16 cellular contexts compared by ENCODE assay signal in the genomic region with DNA sequence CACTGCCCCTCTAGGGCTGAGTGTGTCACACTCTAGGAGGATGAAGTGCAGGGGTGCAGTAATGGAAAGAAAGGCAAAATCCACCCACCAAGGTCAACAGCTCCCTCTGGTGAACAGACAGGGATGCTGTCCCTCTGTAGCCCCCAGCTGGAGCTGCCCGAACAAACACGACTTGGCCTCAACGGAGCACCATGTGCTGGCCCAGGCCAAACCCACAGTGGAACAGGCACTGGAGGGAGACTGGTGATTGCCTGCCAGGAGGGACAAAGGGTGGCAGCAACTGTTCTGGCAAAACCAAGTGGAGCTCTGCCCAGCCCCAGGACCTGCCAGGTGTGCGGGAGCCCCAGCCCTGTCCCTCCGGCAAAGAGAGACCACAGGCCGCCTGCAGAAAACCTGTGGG. TPM values are rescaled to one million over a fixed set of nuclear protein-coding genes. Genes with fewer than 3 reads are reported as not detected.
A peak's percentile ranks its signal among the peaks of the same experiment; 100 is the strongest.
DNase-seq lines count a peak whose midpoint lies in the region; ATAC-seq and TF ChIP-seq lines count a peak whose summit lies in the region.
"Had no signal": no experiment of that assay in that cellular context is flagged by ENCODE, and none has a peak within 500 bp of the region (broad histone marks: within the 10 kb centered on the region; RNA-seq: fewer than 3 reads in every experiment).

No MANE protein-coding gene starts in this region.

- ATAC-seq in Panc1 (peak; percentile 43; the same call in 1 of the 2 replicates), GM21360 (IDR thresholded peaks at IDR 0.05; ENCODE audit: unreplicated experiment) (no peak), HG02678 (IDR thresholded peaks at IDR 0.05; ENCODE audit: unreplicated experiment) (no peak)

- no peak overlapping the region for H3K27ac Mint-ChIP-seq in Caco-2 (ENCODE audit: unreplicated experiment)
- H3K27ac Mint-ChIP-seq: nephron had no signal

- POLR2A ChIA-PET in Panc1 (lab: Charles Lee) (no interaction called here), Caco-2 (lab: Charles Lee) (no interaction called here)

- H3K4me3 ChIP-seq in AG09309 (ENCODE audit: control insufficient read depth, low read depth, low read length) (no peak overlapping the region), Panc1 (ENCODE audit: low read depth in 2 of 2, low read length in 2 of 2) (no peak overlapping the region), fibroblast of villous mesenchyme (ENCODE audit: low read depth, low read length) (no peak overlapping the region), ovary (no peak overlapping the region), Caco-2 (ENCODE audit: low read depth, low read length) (no peak overlapping the region)
- H3K4me3 ChIP-seq: MG63 had no signal

- H3K27me3 Mint-ChIP-seq in Caco-2 (ENCODE audit: insufficient read depth, unreplicated experiment) = no peaks in the 10 kb centered on the region
- H3K27me3 Mint-ChIP-seq: brain had no signal

- TF ChIP-seq POLR2A in ovary (IDR thresholded peaks at IDR 0.05) = no peak

- WGBS in ovary, 3 donors = 66 to 76% (median 68%) methylated on average over 6 of the region's 6 CpGs

- no peak overlapping the region for H3K27ac ChIP-seq in Panc1 (ENCODE audit: low read length)
- H3K27ac ChIP-seq in ovary = no peak overlapping the region

- H3K4me1 Mint-ChIP-seq in Caco-2 (ENCODE audit: low read depth, unreplicated experiment) = no peaks in the 10 kb centered on the region
- H3K4me1 Mint-ChIP-seq: brain had no signal

- CTCF ChIA-PET in Panc1 (lab: Charles Lee) = interaction anchor here (0.6 to 1.0 kb wide), 3 partner anchors 14 to 61 kb away, joined by 4 to 5 read pairs (median 4); no protein-coding TSS in a partner anchor
- CTCF ChIA-PET in Caco-2 (lab: Charles Lee) = interaction anchor here (0.6 to 1.4 kb wide), 4 partner anchors 20 to 68 kb away, joined by 3 to 4 read pairs (median 4); no protein-coding TSS in a partner anchor

- H3K36me3 ChIP-seq in Panc1 (ENCODE audit: control insufficient read depth, insufficient read depth, low read length) (peaks cover 31% of the 10 kb centered on the region), ovary (no peaks in the 10 kb centered on the region), Caco-2 (ENCODE audit: control insufficient read depth, insufficient read depth, low read length) (peaks cover 11% of the 10 kb centered on the region)

- intact Hi-C loops in Panc1 (cut with micrococcal nuclease; ENCODE audit: unreplicated experiment) (no loop called here), ovary (cut with DNase I) (loop anchor here (2.0 to 10.0 kb wide), 6 partner anchors 19 to 87 kb away; a partner anchor contains a TSS), Caco-2 (cut with micrococcal nuclease; ENCODE audit: unreplicated experiment) (no loop called here)

- in situ Hi-C loops in GM13977 (cut with MboI; ENCODE audit: low pct_unique_long_range_greater_than_20kb, low sequenced_read_pairs, unreplicated experiment) (no loop called here), Panc1 (cut with HindIII; ENCODE audit: low pct_unique_long_range_greater_than_20kb, low sequenced_read_pairs) (no loop called here)

- H3K9me3 ChIP-seq in Panc1 (ENCODE audit: control insufficient read depth, insufficient read depth, low read depth, low read length) (no peaks in the 10 kb centered on the region), ovary (no peaks in the 10 kb centered on the region), Caco-2 (no peaks in the 10 kb centered on the region)
- H3K9me3 ChIP-seq: MG63 had no signal

- no peaks in the 10 kb centered on the region for H3K9me3 Mint-ChIP-seq in Caco-2 (ENCODE audit: unreplicated experiment)
- H3K9me3 Mint-ChIP-seq: CD14-positive monocyte, nephron had no signal

- TF ChIP-seq CTCF in AG09309 (IDR thresholded peaks at IDR 0.05; ENCODE audit: control insufficient read depth, insufficient read depth, low read depth, low read length, missing control alignments) (peak; percentile 29), GM13977 (IDR thresholded peaks at IDR 0.05; ENCODE audit: extremely low read depth, insufficient read depth, missing control alignments) (peak; percentile 11), Panc1 (IDR thresholded peaks at IDR 0.05) (no peak), fibroblast of villous mesenchyme (IDR thresholded peaks at IDR 0.05; ENCODE audit: insufficient read depth, low read depth, low read length) (peak; percentile 17), ovary (IDR thresholded peaks at IDR 0.05) (no peak), Caco-2 (IDR thresholded peaks at IDR 0.05; ENCODE audit: insufficient read depth in 1 of 2, low read depth in 1 of 2, low read length in 1 of 2, severe bottlenecking in 1 of 2, unreplicated experiment in 1 of 2) (peak in 1 of 2 experiments; percentile 21)

- peaks cover 78% of the 10 kb centered on the region for H3K36me3 Mint-ChIP-seq in Caco-2 (ENCODE audit: insufficient read depth, unreplicated experiment)

- H3K4me1 ChIP-seq in Panc1 (ENCODE audit: control insufficient read depth, insufficient read depth, low read length) = no peaks in the 10 kb centered on the region
- H3K4me1 ChIP-seq in ovary (ENCODE audit: insufficient read depth) = no peaks in the 10 kb centered on the region
- no peaks in the 10 kb centered on the region for H3K4me1 ChIP-seq in Caco-2

- BruUV-seq in Panc1 (replicated peaks; lab: Mats Ljungman, UMichigan) (no TSS peak), Caco-2 (replicated peaks; lab: Mats Ljungman, UMichigan) (no TSS peak)

- no peak for DNase-seq in AG09309 (ENCODE audit: low read depth)
- DNase-seq in GM13977 (ENCODE audit: low spot score) = no peak
- no peak for DNase-seq in Panc1 (ENCODE audit: low read depth, low spot score)
- DNase-seq in fibroblast of villous mesenchyme (ENCODE audit: low read depth) = no peak
- DNase-seq in ovary = no peak
- DNase-seq in Caco-2 = no peak
- DNase-seq: activated CD4-positive, alpha-beta T cell treated with anti-CD3 and anti-CD28 coated beads for 4 hours; MG63; NCI-H526; small intestine; stimulated activated CD8-positive, alpha-beta memory T cell treated with anti-CD3 and anti-CD28 coated beads, Interleukin-4, amount 100 ng/mL, for 48 hours had no signal

- H3K4me3 Mint-ChIP-seq in Caco-2 (ENCODE audit: unreplicated experiment) = no peak overlapping the region
- H3K4me3 Mint-ChIP-seq: brain, CD14-positive monocyte, nephron had no signal

- TF ChIP-seq EP300 in ovary (IDR thresholded peaks at IDR 0.05) = no peak

- H3K27me3 ChIP-seq in Panc1 (ENCODE audit: control insufficient read depth, insufficient read depth, low read length) (no peaks in the 10 kb centered on the region), ovary (no peaks in the 10 kb centered on the region), Caco-2 (replicated peaks; ENCODE audit: control insufficient read depth, insufficient read depth, low read length) (no peaks in the 10 kb centered on the region)
- H3K27me3 ChIP-seq: MG63 had no signal

RNA-seq across cellular contexts. Expression of a gene that starts 20.7 kb away (rescaled TPM):
- 281 TPM for total RNA-seq in Panc1 (2021; ENCODE audit: unreplicated experiment)
- polyA plus RNA-seq in Panc1 (2012; ENCODE audit: insufficient read length) = 243 TPM
- total RNA-seq in fibroblast of villous mesenchyme = 233 and 358 TPM in 2 replicates
- total RNA-seq in ovary = 100 to 1,000 TPM in 2 of 7 donors, 10 to 100 TPM in 5; 49.6 to 130 (median 72.4) TPM
- polyA plus RNA-seq in ovary = 10 to 100 TPM; 52.2 to 78.5 TPM
- 192 and 197 TPM in 2 replicates for total RNA-seq in Caco-2 (2022)

Comparison
In these comparisons a context has a peak if more than half of its experiments do, and no peak if none do; other contexts are left out.
1. CTCF ChIP-seq: peak in AG09309 (single experiment), GM13977 (single experiment) and fibroblast of villous mesenchyme (single experiment); none in Panc1 (single experiment) and ovary (0 of 3).
2. intact Hi-C loops: an anchor here in ovary (2.0 to 10.0 kb wide); none called in Panc1 and Caco-2.